Comparison of ENCODE assay signal across 28 cellular contexts in genomic region chrX:99384594-99385374, GRCh38.
DNase-seq lines count a peak whose midpoint lies in the region; FAIRE-seq and TF ChIP-seq lines count a peak whose summit lies in the region.
"Had no signal": no experiment of that assay in that cellular context is flagged by ENCODE, and none has a peak within 500 bp of the region (broad histone marks: within the 10 kb centered on the region; RNA-seq: fewer than 3 reads in every experiment).

No MANE protein-coding gene starts in this region.

- intact Hi-C loops in kidney (cut with DNase I): no loop called here
- intact Hi-C loops in posterior vena cava (cut with DNase I): no loop called here

- H3K4me1 Mint-ChIP-seq in chondrocyte (ENCODE audit: low read depth): no peaks in the 10 kb centered on the region
- H3K4me1 Mint-ChIP-seq: CD14-positive monocyte; CD4-positive, alpha-beta memory T cell; CD4-positive, CD25-positive, alpha-beta regulatory T cell; CD8-positive, alpha-beta memory T cell had no signal

- no peak overlapping the region for H3K9ac ChIP-seq in kidney (ENCODE audit: low read length in 2 of 2)
- H3K9ac ChIP-seq: BLaER1 had no signal

- FAIRE-seq in kidney (lab: Jason Lieb, UNC): no peak
- FAIRE-seq: D721Med, GM12878, GM12892, GM18507, GM19239 had no signal

- peak; percentile 48 for DNase-seq in chondrocyte (ENCODE audit: low spot score)
- DNase-seq in kidney: peak; percentile 35
- DNase-seq in posterior vena cava (ENCODE audit: low spot score): peak; percentile 59
- no peak for DNase-seq in HUDEP-2 (lab: John Stamatoyannopoulos, UW; ENCODE audit: unreplicated experiment in 76 of 76)
- no peak for DNase-seq in NCI-H187 treated with DMSO at 0.1 percent for 48 hours (lab: John Stamatoyannopoulos, UW)
- DNase-seq in NCI-H1930 (lab: John Stamatoyannopoulos, UW): no peak
- DNase-seq in OCI-M2 (lab: John Stamatoyannopoulos, UW; ENCODE audit: unreplicated experiment): no peak
- DNase-seq: 8988T; ACHN; BE2C; C1 segment of cervical spinal cord; CD4-positive, CD25-positive, alpha-beta regulatory T cell; CD8-positive, alpha-beta memory T cell; COR-L47; DMS 273 treated with DMSO at 0.1 percent for 48 hours; DMS153; DMS79; DND-41; EL; GDM1 had no signal

- H3K27ac ChIP-seq in kidney (ENCODE audit: low read depth in 2 of 2, low read length in 2 of 2): no peak overlapping the region
- H3K27ac ChIP-seq: BLaER1 had no signal

- no peaks in the 10 kb centered on the region for H3K27me3 Mint-ChIP-seq in chondrocyte (ENCODE audit: low read depth)
- H3K27me3 Mint-ChIP-seq: CD4-positive, alpha-beta memory T cell; CD4-positive, CD25-positive, alpha-beta regulatory T cell had no signal

- no peak overlapping the region for H3K27ac Mint-ChIP-seq in chondrocyte (ENCODE audit: unreplicated experiment)
- H3K27ac Mint-ChIP-seq: CD14-positive monocyte; CD4-positive, alpha-beta memory T cell; CD4-positive, CD25-positive, alpha-beta regulatory T cell; CD8-positive, alpha-beta memory T cell had no signal

- no peaks in the 10 kb centered on the region for H3K36me3 Mint-ChIP-seq in chondrocyte (ENCODE audit: low read depth)
- H3K36me3 Mint-ChIP-seq: CD14-positive monocyte; CD4-positive, alpha-beta memory T cell; CD4-positive, CD25-positive, alpha-beta regulatory T cell; CD8-positive, alpha-beta memory T cell had no signal

- H3K4me1 ChIP-seq in kidney (ENCODE audit: control insufficient read depth in 1 of 2, insufficient read depth in 1 of 2, low read depth in 1 of 2, low read length in 2 of 2): no peaks in the 10 kb centered on the region
- H3K4me1 ChIP-seq: BE2C, BLaER1 had no signal

- H3K9me3 ChIP-seq in kidney (ENCODE audit: control insufficient read depth in 1 of 2, low read length in 2 of 2): no peaks in the 10 kb centered on the region
- H3K9me3 ChIP-seq: BE2C had no signal

- no peaks in the 10 kb centered on the region for H3K36me3 ChIP-seq in kidney (ENCODE audit: control insufficient read depth in 1 of 2, insufficient read depth in 2 of 2, low read length in 2 of 2)
- H3K36me3 ChIP-seq: BE2C, BLaER1 had no signal

- no peak overlapping the region for H3K4me3 Mint-ChIP-seq in chondrocyte (ENCODE audit: unreplicated experiment)
- H3K4me3 Mint-ChIP-seq: CD14-positive monocyte; CD4-positive, alpha-beta memory T cell; CD4-positive, CD25-positive, alpha-beta regulatory T cell; CD8-positive, alpha-beta memory T cell had no signal

- H3K9me3 Mint-ChIP-seq in chondrocyte (ENCODE audit: low read depth): peaks cover 25% of the 10 kb centered on the region

- TF ChIP-seq CTCF in chondrocyte (IDR thresholded peaks at IDR 0.05) (no peak), kidney (IDR thresholded peaks at IDR 0.05; ENCODE audit: borderline replicate concordance, extremely low read depth, insufficient read depth) (no peak)

- H3K4me3 ChIP-seq in kidney (ENCODE audit: low read length in 2 of 2): no peak overlapping the region
- H3K4me3 ChIP-seq: BLaER1, GM12878 had no signal

Comparison
In these comparisons a context has a peak if more than half of its experiments do, and no peak if none do; other contexts are left out.
1. DNase-seq: peak in chondrocyte (single experiment), kidney (single experiment) and posterior vena cava (single experiment); none in HUDEP-2 (0 of 76), NCI-H187 treated with DMSO at 0.1 percent for 48 hours (single experiment), NCI-H1930 (0 of 2) and OCI-M2 (single experiment).